In the genomic region with DNA sequence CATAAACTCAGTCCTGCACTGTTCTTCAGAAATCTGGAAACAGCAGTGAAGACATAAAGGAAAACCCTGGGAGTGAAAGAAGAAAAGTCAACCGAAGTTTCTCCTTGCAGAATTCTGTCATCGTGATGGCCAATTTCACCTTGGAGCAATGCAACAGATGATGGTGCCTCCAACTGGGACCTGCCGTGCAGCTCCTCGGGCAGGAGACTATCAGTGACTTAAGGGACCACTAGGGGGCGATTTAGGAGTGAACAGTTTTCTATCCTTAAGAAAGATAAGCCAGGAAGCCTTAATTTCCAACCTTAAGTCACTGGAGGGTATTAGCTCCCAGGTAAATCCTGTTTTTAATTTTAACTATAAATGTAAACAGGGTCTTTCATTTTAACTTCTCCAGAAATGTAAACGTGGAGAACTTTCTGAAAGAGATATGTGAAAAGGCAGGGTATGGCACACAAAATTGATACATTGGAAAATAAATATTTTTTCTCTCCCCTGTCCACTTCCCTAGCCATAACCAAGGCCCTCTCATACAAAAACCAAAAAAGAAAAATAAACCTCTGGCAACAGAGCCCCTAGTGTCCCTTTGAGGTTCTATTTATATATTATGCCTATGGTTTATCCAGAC, we compare ENCODE assay signal across 8 cellular contexts.
DNase-seq lines count a peak whose midpoint lies in the region; ATAC-seq and TF ChIP-seq lines count a peak whose summit lies in the region.

No MANE protein-coding gene starts in this region.

- peaks cover 85% of the 10 kb centered on the region for H3K4me1 Mint-ChIP-seq in nephron

- no peak overlapping the region for H3K9ac ChIP-seq in SU-DHL-6 (ENCODE audit: low read length)

- no peaks in the 10 kb centered on the region for H3F3A ChIP-seq in SU-DHL-6 (ENCODE audit: insufficient read depth)

- H3K27me3 Mint-ChIP-seq in nephron (ENCODE audit: low read depth): no peaks in the 10 kb centered on the region

- no peaks in the 10 kb centered on the region for H3K9me2 ChIP-seq in SU-DHL-6 (replicated peaks; ENCODE audit: insufficient read depth, low read length)

- H3K36me3 Mint-ChIP-seq in nephron (ENCODE audit: low read depth): no peaks in the 10 kb centered on the region

- H3K9me3 Mint-ChIP-seq in nephron: no peaks in the 10 kb centered on the region

- no peak overlapping the region for H3K27ac ChIP-seq in SU-DHL-6 (ENCODE audit: low read depth, low read length)

- H3K27me3 ChIP-seq in SU-DHL-6 (ENCODE audit: low read length): no peaks in the 10 kb centered on the region

- CTCF ChIA-PET in HEK293T (lab: Yijun Ruan, JAX): interaction anchor here (0.5 to 1.5 kb wide), 21 partner anchors 11 to 1239 kb away, joined by 3 to 9 read pairs (median 4); no protein-coding TSS in a partner anchor

- ATAC-seq in GM18517 (IDR thresholded peaks at IDR 0.05; ENCODE audit: unreplicated experiment): no peak

- no peaks in the 10 kb centered on the region for H3K36me3 ChIP-seq in SU-DHL-6 (ENCODE audit: low read length)

- POLR2A ChIA-PET in HEK293T (lab: Yijun Ruan, JAX): no interaction called here

- peak overlapping the region; percentile 75 to 80 (median 79) for H3K27ac Mint-ChIP-seq in nephron

- H3K4me3 ChIP-seq in SU-DHL-6 (ENCODE audit: insufficient read depth, low read length, poor library complexity, severe bottlenecking): no peak overlapping the region

- no peaks in the 10 kb centered on the region for H3K79me2 ChIP-seq in SU-DHL-6 (ENCODE audit: insufficient read depth, low read length)

- H3K9me3 ChIP-seq in SU-DHL-6 (ENCODE audit: insufficient read depth, low read length): no peaks in the 10 kb centered on the region

- DNase-seq in activated T-cell treated with anti-CD3 and anti-CD28 coated beads for 48 hours (ENCODE audit: low read depth) (peak; percentile 3), activated T-cell treated with anti-CD3 and anti-CD28 coated beads for 4 hours (no peak), HEK293T (ENCODE audit: extremely low spot score) (peak; percentile 69), NCI-H1092 treated with DMSO at 0.1 percent for 48 hours (lab: John Stamatoyannopoulos, UW) (peak; percentile 81), fibroblast of gingiva (ENCODE audit: low read depth) (peak; percentile 54)

- no peak overlapping the region for H3K4me3 Mint-ChIP-seq in nephron

- no peak overlapping the region for H2AFZ ChIP-seq in SU-DHL-6 (ENCODE audit: low read depth, low read length, severe bottlenecking)

- no peak overlapping the region for H3K4me2 ChIP-seq in SU-DHL-6 (ENCODE audit: low read depth, low read length, poor library complexity, severe bottlenecking)

- no peaks in the 10 kb centered on the region for H4K20me1 ChIP-seq in SU-DHL-6 (ENCODE audit: low read depth, low read length)

- TF ChIP-seq CTCF in SU-DHL-6 (IDR thresholded peaks at IDR 0.05; ENCODE audit: insufficient read depth, low read length, poor library complexity, severe bottlenecking): peak; percentile 75
- TF ChIP-seq CTCF in nephron (IDR thresholded peaks at IDR 0.05; ENCODE audit: unreplicated experiment in 3 of 3): peak; percentile 68 to 86 (median 80)

TF ChIP-seq in HEK293T, 16 proteins besides CTCF, POLR2A, EP300 and RAD21:
- TF ChIP-seq SP1 (IDR thresholded peaks at IDR 0.05) (no peak), ELF4 (IDR thresholded peaks at IDR 0.05) (no peak), FOXA1 (IDR thresholded peaks at IDR 0.05) (no peak), HDGF (IDR thresholded peaks at IDR 0.05; ENCODE audit: borderline replicate concordance) (no peak), LEF1 (IDR thresholded peaks at IDR 0.05; ENCODE audit: borderline replicate concordance) (no peak), FOXK2 (IDR thresholded peaks at IDR 0.05) (no peak), FOXM1 (IDR thresholded peaks at IDR 0.05; ENCODE audit: borderline replicate concordance) (no peak), CTBP1 (IDR thresholded peaks at IDR 0.05; ENCODE audit: borderline replicate concordance) (no peak), BHLHE40 (IDR thresholded peaks at IDR 0.05; ENCODE audit: borderline replicate concordance) (no peak), L3MBTL2 (conservative IDR thresholded peaks at IDR 0.05) (no peak), NFRKB (IDR thresholded peaks at IDR 0.05) (no peak), TARDBP (IDR thresholded peaks at IDR 0.05) (no peak), SUZ12 (IDR thresholded peaks at IDR 0.05) (no peak), ARNT (IDR thresholded peaks at IDR 0.05) (no peak), ZNF384 (IDR thresholded peaks at IDR 0.05) (no peak)
- TF ChIP-seq, protein P1, sequence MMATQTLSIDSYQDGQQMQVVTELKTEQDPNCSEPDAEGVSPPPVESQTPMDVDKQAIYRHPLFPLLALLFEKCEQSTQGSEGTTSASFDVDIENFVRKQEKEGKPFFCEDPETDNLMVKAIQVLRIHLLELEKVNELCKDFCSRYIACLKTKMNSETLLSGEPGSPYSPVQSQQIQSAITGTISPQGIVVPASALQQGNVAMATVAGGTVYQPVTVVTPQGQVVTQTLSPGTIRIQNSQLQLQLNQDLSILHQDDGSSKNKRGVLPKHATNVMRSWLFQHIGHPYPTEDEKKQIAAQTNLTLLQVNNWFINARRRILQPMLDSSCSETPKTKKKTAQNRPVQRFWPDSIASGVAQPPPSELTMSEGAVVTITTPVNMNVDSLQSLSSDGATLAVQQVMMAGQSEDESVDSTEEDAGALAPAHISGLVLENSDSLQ (IDR thresholded peaks at IDR 0.05): no peak
TF ChIP-seq in HEK293T: peak in this region for 0.
